Comparison of ENCODE assay signal across 1 cellular context in the genomic region with DNA sequence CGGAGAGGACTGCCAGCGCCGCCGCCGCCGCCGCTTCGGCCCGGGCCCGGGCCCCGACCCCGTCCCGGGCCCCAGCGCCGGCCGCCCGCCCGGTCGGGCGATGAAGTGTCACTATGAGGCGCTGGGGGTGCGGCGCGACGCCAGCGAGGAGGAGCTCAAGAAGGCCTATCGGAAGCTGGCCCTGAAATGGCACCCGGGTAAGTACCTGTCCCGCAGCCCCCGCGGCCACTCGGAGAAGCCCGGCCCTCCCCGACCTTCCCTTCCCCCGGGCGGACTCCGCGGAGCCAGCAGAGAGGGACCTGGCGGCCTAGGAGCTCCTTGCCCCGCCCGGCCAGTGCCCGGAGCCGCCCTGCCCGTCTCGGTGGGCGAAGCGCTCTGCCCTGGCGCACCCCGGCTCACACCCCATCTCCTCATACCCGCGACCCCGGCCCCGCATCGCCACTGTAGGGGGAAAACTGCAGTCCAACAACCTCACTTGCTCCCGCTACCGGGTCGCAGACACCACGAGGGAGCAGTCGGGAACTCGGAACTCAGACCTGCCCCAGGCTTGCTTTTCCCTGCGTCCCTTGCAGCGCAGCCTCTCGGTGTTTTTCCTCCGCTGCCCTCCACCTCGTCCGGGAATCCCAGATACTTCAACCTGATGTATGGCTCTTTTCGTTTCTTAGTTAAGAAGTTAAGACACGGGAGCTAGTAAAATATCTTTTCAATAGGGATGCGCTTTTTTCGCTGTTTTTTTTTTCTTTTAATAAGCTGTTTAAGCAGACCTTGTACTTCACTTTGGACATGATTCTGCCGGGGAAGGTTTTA.
TF ChIP-seq lines count a peak whose summit lies in the region.

No MANE protein-coding gene starts in this region.

TF ChIP-seq in Ishikawa, 13 proteins besides CTCF, POLR2A, EP300 and RAD21 (continued from another document):
- TF ChIP-seq, protein P1, sequence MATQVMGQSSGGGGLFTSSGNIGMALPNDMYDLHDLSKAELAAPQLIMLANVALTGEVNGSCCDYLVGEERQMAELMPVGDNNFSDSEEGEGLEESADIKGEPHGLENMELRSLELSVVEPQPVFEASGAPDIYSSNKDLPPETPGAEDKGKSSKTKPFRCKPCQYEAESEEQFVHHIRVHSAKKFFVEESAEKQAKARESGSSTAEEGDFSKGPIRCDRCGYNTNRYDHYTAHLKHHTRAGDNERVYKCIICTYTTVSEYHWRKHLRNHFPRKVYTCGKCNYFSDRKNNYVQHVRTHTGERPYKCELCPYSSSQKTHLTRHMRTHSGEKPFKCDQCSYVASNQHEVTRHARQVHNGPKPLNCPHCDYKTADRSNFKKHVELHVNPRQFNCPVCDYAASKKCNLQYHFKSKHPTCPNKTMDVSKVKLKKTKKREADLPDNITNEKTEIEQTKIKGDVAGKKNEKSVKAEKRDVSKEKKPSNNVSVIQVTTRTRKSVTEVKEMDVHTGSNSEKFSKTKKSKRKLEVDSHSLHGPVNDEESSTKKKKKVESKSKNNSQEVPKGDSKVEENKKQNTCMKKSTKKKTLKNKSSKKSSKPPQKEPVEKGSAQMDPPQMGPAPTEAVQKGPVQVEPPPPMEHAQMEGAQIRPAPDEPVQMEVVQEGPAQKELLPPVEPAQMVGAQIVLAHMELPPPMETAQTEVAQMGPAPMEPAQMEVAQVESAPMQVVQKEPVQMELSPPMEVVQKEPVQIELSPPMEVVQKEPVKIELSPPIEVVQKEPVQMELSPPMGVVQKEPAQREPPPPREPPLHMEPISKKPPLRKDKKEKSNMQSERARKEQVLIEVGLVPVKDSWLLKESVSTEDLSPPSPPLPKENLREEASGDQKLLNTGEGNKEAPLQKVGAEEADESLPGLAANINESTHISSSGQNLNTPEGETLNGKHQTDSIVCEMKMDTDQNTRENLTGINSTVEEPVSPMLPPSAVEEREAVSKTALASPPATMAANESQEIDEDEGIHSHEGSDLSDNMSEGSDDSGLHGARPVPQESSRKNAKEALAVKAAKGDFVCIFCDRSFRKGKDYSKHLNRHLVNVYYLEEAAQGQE (IDR thresholded peaks at IDR 0.05; ENCODE audit: low read depth), result no peak
- peak; percentile 33; the same call in 1 of the 2 replicates for TF ChIP-seq TCF12 (IDR thresholded peaks at IDR 0.05; ENCODE audit: low read depth)
- TF ChIP-seq YY1 (IDR thresholded peaks at IDR 0.05; ENCODE audit: low read depth), result peak; percentile 49; the same call in 1 of the 2 replicates
- no peak for TF ChIP-seq CEBPB (IDR thresholded peaks at IDR 0.05)
- no peak for TF ChIP-seq NFIC (IDR thresholded peaks at IDR 0.05)
- TF ChIP-seq TEAD4 (IDR thresholded peaks at IDR 0.05), result no peak
- no peak for TF ChIP-seq FOXM1 (IDR thresholded peaks at IDR 0.05; ENCODE audit: borderline replicate concordance, low read depth)
- TF ChIP-seq, protein P2, sequence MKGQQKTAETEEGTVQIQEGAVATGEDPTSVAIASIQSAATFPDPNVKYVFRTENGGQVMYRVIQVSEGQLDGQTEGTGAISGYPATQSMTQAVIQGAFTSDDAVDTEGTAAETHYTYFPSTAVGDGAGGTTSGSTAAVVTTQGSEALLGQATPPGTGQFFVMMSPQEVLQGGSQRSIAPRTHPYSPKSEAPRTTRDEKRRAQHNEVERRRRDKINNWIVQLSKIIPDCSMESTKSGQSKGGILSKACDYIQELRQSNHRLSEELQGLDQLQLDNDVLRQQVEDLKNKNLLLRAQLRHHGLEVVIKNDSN (IDR thresholded peaks at IDR 0.05), result no peak
- TF ChIP-seq EGR1 (IDR thresholded peaks at IDR 0.05), result no peak
- peak; percentile 75; the same call in 1 of the 2 replicates for TF ChIP-seq TAF1 (IDR thresholded peaks at IDR 0.05; ENCODE audit: low read depth)
- TF ChIP-seq ZBTB7A (IDR thresholded peaks at IDR 0.05; ENCODE audit: low read depth), result no peak
